In genomic region chr1:239308701-239309333, GRCh38 we compare ENCODE assay signal across 9 cellular contexts.
DNase-seq lines count a peak whose midpoint lies in the region; ATAC-seq and TF ChIP-seq lines count a peak whose summit lies in the region.
"Had no signal": no experiment of that assay in that cellular context is flagged by ENCODE, and none has a peak within 500 bp of the region (broad histone marks: within the 10 kb centered on the region; RNA-seq: fewer than 3 reads in every experiment).

No MANE protein-coding gene starts in this region.

- H3K9me3 ChIP-seq in endodermal cell (ENCODE audit: control insufficient read depth, low read length): no peaks in the 10 kb centered on the region

- peak; percentile 47; the same call in 1 of the 2 replicates for TF ChIP-seq CTCF in HFFc6 (IDR thresholded peaks at IDR 0.05)
- TF ChIP-seq CTCF in endodermal cell (conservative IDR thresholded peaks at IDR 0.05): peak; percentile 91

- no peaks in the 10 kb centered on the region for H3K27me3 ChIP-seq in endodermal cell (ENCODE audit: control insufficient read depth, insufficient read depth, low read length, poor library complexity, severe bottlenecking)

- DNase-seq in Daoy (ENCODE audit: low read depth): peak; percentile 55
- no peak for DNase-seq in HFFc6
- DNase-seq in SIG-M5 (lab: John Stamatoyannopoulos, UW): peak; percentile 3
- DNase-seq in endodermal cell: peak; percentile 89
- peak; percentile 48 for DNase-seq in stimulated activated CD4-positive, alpha-beta T cell treated with anti-CD3 and anti-CD28 coated beads, Interleukin-15, amount 100 ng/mL, for 24 hours
- DNase-seq in hepatic stellate cell (ENCODE audit: low spot score): no peak
- DNase-seq in activated CD4-positive, CD25-positive, alpha-beta regulatory T cell treated with anti-CD3 and anti-CD28 coated beads, Interleukin-2, amount 50 U/mL, for 72 hours: no peak

- H3K4me3 ChIP-seq in endodermal cell (ENCODE audit: low read length): no peak overlapping the region

- ATAC-seq in GM19467 (IDR thresholded peaks at IDR 0.05; ENCODE audit: unreplicated experiment): no peak

- no peaks in the 10 kb centered on the region for H3K27me3 Mint-ChIP-seq in HFFc6 (ENCODE audit: insufficient read depth)
- no peaks in the 10 kb centered on the region for H3K27me3 Mint-ChIP-seq in endodermal cell (ENCODE audit: insufficient read depth)

- no peaks in the 10 kb centered on the region for H3K4me1 ChIP-seq in endodermal cell (ENCODE audit: control insufficient read depth, insufficient read depth, low read length)

- H3K27ac ChIP-seq in endodermal cell (ENCODE audit: low read depth, low read length): no peak overlapping the region
- H3K27ac ChIP-seq: KMS-11 had no signal

- no peaks in the 10 kb centered on the region for H3K36me3 Mint-ChIP-seq in HFFc6 (ENCODE audit: low read depth)
- H3K36me3 Mint-ChIP-seq in endodermal cell (ENCODE audit: low read depth): no peaks in the 10 kb centered on the region

- no peak overlapping the region for H3K4me3 Mint-ChIP-seq in HFFc6
- H3K4me3 Mint-ChIP-seq in endodermal cell: no peak overlapping the region

- WGBS in endodermal cell (ENCODE audit: insufficient coverage in 1 of 2, insufficient read length in 1 of 2), 2 experiments: 37 to 55% methylated on average over 3 to 6 of the region's 6 CpGs

- H3K4me1 Mint-ChIP-seq in HFFc6 (ENCODE audit: low read depth): peaks cover 7% of the 10 kb centered on the region; the same call in 1 of the 2 replicates
- H3K4me1 Mint-ChIP-seq in endodermal cell: no peaks in the 10 kb centered on the region

- H3K27ac Mint-ChIP-seq in HFFc6 (no peak overlapping the region), endodermal cell (no peak overlapping the region)

- H3K36me3 ChIP-seq in endodermal cell (ENCODE audit: control insufficient read depth, insufficient read depth, low read length): no peaks in the 10 kb centered on the region

- H3K9me3 Mint-ChIP-seq in HFFc6 (peaks cover 20% of the 10 kb centered on the region; the same call in 1 of the 2 replicates), endodermal cell (no peaks in the 10 kb centered on the region)

- H3K9ac ChIP-seq in endodermal cell (ENCODE audit: extremely low read depth, low read length, poor library complexity, severe bottlenecking): no peak overlapping the region
- H3K9ac ChIP-seq: KMS-11 had no signal

Comparison
In these comparisons a context has a peak if more than half of its experiments do, and no peak if none do; other contexts are left out.
1. DNase-seq: peak in Daoy (single experiment), SIG-M5 (single experiment), endodermal cell (single experiment) and stimulated activated CD4-positive, alpha-beta T cell treated with anti-CD3 and anti-CD28 coated beads, Interleukin-15, amount 100 ng/mL, for 24 hours (single experiment); none in HFFc6 (single experiment), hepatic stellate cell (single experiment) and activated CD4-positive, CD25-positive, alpha-beta regulatory T cell treated with anti-CD3 and anti-CD28 coated beads, Interleukin-2, amount 50 U/mL, for 72 hours (single experiment).